In genomic region chr16:82169861-82170845, GRCh38 we compare ENCODE assay signal across 1 cellular context.
TF ChIP-seq lines count a peak whose summit lies in the region.

A gene with protein sequence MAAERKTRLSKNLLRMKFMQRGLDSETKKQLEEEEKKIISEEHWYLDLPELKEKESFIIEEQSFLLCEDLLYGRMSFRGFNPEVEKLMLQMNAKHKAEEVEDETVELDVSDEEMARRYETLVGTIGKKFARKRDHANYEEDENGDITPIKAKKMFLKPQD (minus strand): TSS chr16:82170224. CDS start chr16:82170175, 49 bp downstream.

TF ChIP-seq in HepG2, 621 proteins besides CTCF, POLR2A, EP300 and RAD21 (continued from another document and continues in another):
- TF ChIP-seq ZNF704 (CRISPR knock-in tag; IDR thresholded peaks at IDR 0.05; ENCODE audit: borderline replicate concordance) (peak; percentile 99), PHB2 (IDR thresholded peaks at IDR 0.05; ENCODE audit: partially characterized antibody) (no peak), ZNF510 (CRISPR knock-in tag; IDR thresholded peaks at IDR 0.05; ENCODE audit: low read depth) (0 out of 2 replicates have a peak, but pooled peaks have one; percentile 90), ATAD3A (CRISPR knock-in tag; IDR thresholded peaks at IDR 0.05) (no peak), ZNF749 (CRISPR knock-in tag; IDR thresholded peaks at IDR 0.05; ENCODE audit: borderline replicate concordance) (peak; percentile 89), ZNF557 (CRISPR knock-in tag; IDR thresholded peaks at IDR 0.05) (no peak; the same call in 1 of the 2 replicates), SALL2 (CRISPR knock-in tag; IDR thresholded peaks at IDR 0.05) (peak; percentile 98), ARID2 (CRISPR knock-in tag; IDR thresholded peaks at IDR 0.05; ENCODE audit: borderline replicate concordance) (peak; percentile 88), ZNF274 (CRISPR knock-in tag; IDR thresholded peaks at IDR 0.05) (peak; percentile 58; the same call in 1 of the 2 replicates), ZNF607 (CRISPR knock-in tag; IDR thresholded peaks at IDR 0.05; ENCODE audit: borderline replicate concordance) (peak; percentile 98), NFE2L1 (CRISPR knock-in tag; IDR thresholded peaks at IDR 0.05; ENCODE audit: borderline replicate concordance) (no peak), FOSL1 (CRISPR knock-in tag; IDR thresholded peaks at IDR 0.05; ENCODE audit: borderline replicate concordance) (no peak), ZNF142 (CRISPR knock-in tag; IDR thresholded peaks at IDR 0.05) (peak; percentile 96), TAF15 (IDR thresholded peaks at IDR 0.05; ENCODE audit: low read depth, low read length, poor library complexity, severe bottlenecking) (peak; percentile 68), ZNF543 (CRISPR knock-in tag; IDR thresholded peaks at IDR 0.05) (peak; percentile 95), SMC3 (IDR thresholded peaks at IDR 0.05; ENCODE audit: low read length) (no peak), ESRRA (CRISPR knock-in tag; IDR thresholded peaks at IDR 0.05; ENCODE audit: low read depth) (peak; percentile 91), PATZ1 (CRISPR knock-in tag; IDR thresholded peaks at IDR 0.05) (peak; percentile 60; the same call in 1 of the 2 replicates), SMYD3 (CRISPR knock-in tag; IDR thresholded peaks at IDR 0.05) (peak; percentile 73; the same call in 1 of the 2 replicates), AGO1 (IDR thresholded peaks at IDR 0.05; ENCODE audit: low read depth, low read length, poor library complexity, severe bottlenecking) (peak; percentile 86), IRF2 (CRISPR knock-in tag; IDR thresholded peaks at IDR 0.05) (peak; percentile 81), CBFB (CRISPR knock-in tag; IDR thresholded peaks at IDR 0.05) (peak; percentile 82), KAT2B (IDR thresholded peaks at IDR 0.05; ENCODE audit: borderline replicate concordance, low read depth, low read length) (no peak), HHEX (CRISPR knock-in tag; IDR thresholded peaks at IDR 0.05) (no peak), U2AF2 (IDR thresholded peaks at IDR 0.05; ENCODE audit: low read depth, low read length) (no peak), HNRNPH1 (optimal IDR thresholded peaks at IDR 0.05; ENCODE audit: low read depth, low read length) (no peak), ZSCAN20 (CRISPR knock-in tag; IDR thresholded peaks at IDR 0.05; ENCODE audit: borderline replicate concordance) (peak; percentile 93), NFIC (IDR thresholded peaks at IDR 0.05; ENCODE audit: low read length) (no peak), ZSCAN12 (CRISPR knock-in tag; IDR thresholded peaks at IDR 0.05) (peak; percentile 88; the same call in 1 of the 2 replicates), PAX8 (CRISPR knock-in tag; IDR thresholded peaks at IDR 0.05; ENCODE audit: borderline replicate concordance) (peak; percentile 83; the same call in 1 of the 2 replicates), MIER3 (CRISPR knock-in tag; IDR thresholded peaks at IDR 0.05; ENCODE audit: borderline replicate concordance) (peak; percentile 36; the same call in 1 of the 2 replicates), ZNF609 (CRISPR knock-in tag; IDR thresholded peaks at IDR 0.05; ENCODE audit: borderline replicate concordance) (peak; percentile 82; the same call in 1 of the 2 replicates), MEF2D (CRISPR knock-in tag; IDR thresholded peaks at IDR 0.05) (no peak; the same call in none of the 2 replicates), TRIM22 (IDR thresholded peaks at IDR 0.05) (no peak), ZNF597 (CRISPR knock-in tag; IDR thresholded peaks at IDR 0.05) (no peak)
- TF ChIP-seq, protein P1, sequence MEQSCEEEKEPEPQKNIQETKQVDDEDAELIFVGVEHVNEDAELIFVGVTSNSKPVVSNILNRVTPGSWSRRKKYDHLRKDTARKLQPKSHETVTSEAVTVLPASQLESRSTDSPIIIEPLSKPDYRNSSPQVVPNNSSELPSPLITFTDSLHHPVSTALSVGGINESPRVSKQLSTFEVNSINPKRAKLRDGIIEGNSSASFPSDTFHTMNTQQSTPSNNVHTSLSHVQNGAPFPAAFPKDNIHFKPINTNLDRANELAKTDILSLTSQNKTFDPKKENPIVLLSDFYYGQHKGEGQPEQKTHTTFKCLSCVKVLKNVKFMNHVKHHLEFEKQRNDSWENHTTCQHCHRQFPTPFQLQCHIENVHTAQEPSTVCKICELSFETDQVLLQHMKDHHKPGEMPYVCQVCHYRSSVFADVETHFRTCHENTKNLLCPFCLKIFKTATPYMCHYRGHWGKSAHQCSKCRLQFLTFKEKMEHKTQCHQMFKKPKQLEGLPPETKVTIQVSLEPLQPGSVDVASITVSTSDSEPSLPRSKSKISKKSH (CRISPR knock-in tag; IDR thresholded peaks at IDR 0.05; ENCODE audit: borderline replicate concordance) = peak; percentile 51
- TF ChIP-seq, protein P2, sequence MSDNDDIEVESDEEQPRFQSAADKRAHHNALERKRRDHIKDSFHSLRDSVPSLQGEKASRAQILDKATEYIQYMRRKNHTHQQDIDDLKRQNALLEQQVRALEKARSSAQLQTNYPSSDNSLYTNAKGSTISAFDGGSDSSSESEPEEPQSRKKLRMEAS (IDR thresholded peaks at IDR 0.05) = peak; percentile 93
- TF ChIP-seq, protein P3, sequence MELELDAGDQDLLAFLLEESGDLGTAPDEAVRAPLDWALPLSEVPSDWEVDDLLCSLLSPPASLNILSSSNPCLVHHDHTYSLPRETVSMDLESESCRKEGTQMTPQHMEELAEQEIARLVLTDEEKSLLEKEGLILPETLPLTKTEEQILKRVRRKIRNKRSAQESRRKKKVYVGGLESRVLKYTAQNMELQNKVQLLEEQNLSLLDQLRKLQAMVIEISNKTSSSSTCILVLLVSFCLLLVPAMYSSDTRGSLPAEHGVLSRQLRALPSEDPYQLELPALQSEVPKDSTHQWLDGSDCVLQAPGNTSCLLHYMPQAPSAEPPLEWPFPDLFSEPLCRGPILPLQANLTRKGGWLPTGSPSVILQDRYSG (CRISPR knock-in tag; IDR thresholded peaks at IDR 0.05) = peak; percentile 79; the same call in 1 of the 2 replicates
- TF ChIP-seq, protein P4, sequence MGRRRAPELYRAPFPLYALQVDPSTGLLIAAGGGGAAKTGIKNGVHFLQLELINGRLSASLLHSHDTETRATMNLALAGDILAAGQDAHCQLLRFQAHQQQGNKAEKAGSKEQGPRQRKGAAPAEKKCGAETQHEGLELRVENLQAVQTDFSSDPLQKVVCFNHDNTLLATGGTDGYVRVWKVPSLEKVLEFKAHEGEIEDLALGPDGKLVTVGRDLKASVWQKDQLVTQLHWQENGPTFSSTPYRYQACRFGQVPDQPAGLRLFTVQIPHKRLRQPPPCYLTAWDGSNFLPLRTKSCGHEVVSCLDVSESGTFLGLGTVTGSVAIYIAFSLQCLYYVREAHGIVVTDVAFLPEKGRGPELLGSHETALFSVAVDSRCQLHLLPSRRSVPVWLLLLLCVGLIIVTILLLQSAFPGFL (CRISPR knock-in tag; IDR thresholded peaks at IDR 0.05) = no peak
